ENCODE assay signal across 18 cellular contexts in genomic region chr4:189362364-189362763, GRCh38.
A peak's percentile ranks its signal among the peaks of the same experiment; 100 is the strongest.
DNase-seq lines count a peak whose midpoint lies in the region; ATAC-seq, FAIRE-seq and TF ChIP-seq lines count a peak whose summit lies in the region.
"Had no signal": no experiment of that assay in that cellular context is flagged by ENCODE, and none has a peak within 500 bp of the region (broad histone marks: within the 10 kb centered on the region; RNA-seq: fewer than 3 reads in every experiment).

No MANE protein-coding gene starts in this region.

- H3K36me3 ChIP-seq in bronchial epithelial cell (ENCODE audit: control insufficient read depth, insufficient read depth, low read length) (no peaks in the 10 kb centered on the region), trophoblast cell (ENCODE audit: control insufficient read depth in 1 of 2, insufficient read depth in 2 of 2, low read length in 2 of 2) (no peaks in the 10 kb centered on the region), kidney (ENCODE audit: control insufficient read depth in 1 of 2, insufficient read depth in 2 of 2, low read length in 2 of 2) (no peaks in the 10 kb centered on the region)
- H3K36me3 ChIP-seq: HAP-1 had no signal

- DNase-seq in HTR-8/SVneo (ENCODE audit: insufficient read length, low spot score) (no peak), bronchial epithelial cell (ENCODE audit: low read depth) (no peak), trophoblast cell (no peak), kidney (no peak)
- no peak for DNase-seq in activated effector memory CD4-positive, alpha-beta T cell treated with anti-CD3 and anti-CD28 coated beads, Interleukin-2, amount 50 U/mL, for 16 hours
- DNase-seq: CD8-positive, alpha-beta T cell; COR-L47; DMS153; DMS79 treated with DMSO at 0.1 percent for 48 hours; EL; GDM1; GOT3 had no signal

- no peaks in the 10 kb centered on the region for H3K79me1 ChIP-seq in trophoblast cell (ENCODE audit: low read length)

- no peak for TF ChIP-seq CTCF in bronchial epithelial cell (IDR thresholded peaks at IDR 0.05; ENCODE audit: insufficient read depth, low read length, severe bottlenecking)
- TF ChIP-seq CTCF in kidney (IDR thresholded peaks at IDR 0.05; ENCODE audit: borderline replicate concordance, extremely low read depth, insufficient read depth): no peak

- no peak overlapping the region for H3K18ac ChIP-seq in trophoblast cell (ENCODE audit: low read length)

- H3K27ac ChIP-seq in trophoblast cell (ENCODE audit: low read depth, low read length) (no peak overlapping the region), kidney (ENCODE audit: low read depth in 2 of 2, low read length in 2 of 2) (no peak overlapping the region)
- H3K27ac ChIP-seq: A549, KMS-11 had no signal

- no peak overlapping the region for H3K4ac ChIP-seq in trophoblast cell (ENCODE audit: low read depth, low read length)

- H2BK12ac ChIP-seq in trophoblast cell (ENCODE audit: low read length): no peak overlapping the region

- no peak overlapping the region for H2BK120ac ChIP-seq in trophoblast cell (ENCODE audit: insufficient read depth, low read length, poor library complexity)

- no peak overlapping the region for H3K14ac ChIP-seq in trophoblast cell (ENCODE audit: low read length)

- H3K4me3 ChIP-seq in bronchial epithelial cell (ENCODE audit: low read depth, low read length) (no peak overlapping the region), trophoblast cell (ENCODE audit: low read depth, low read length) (peak overlapping the region; percentile 63), kidney (ENCODE audit: low read length in 2 of 2) (no peak overlapping the region)
- H3K4me3 ChIP-seq: A549, HAP-1 had no signal

- no peak for ATAC-seq in HG02884 (IDR thresholded peaks at IDR 0.05; ENCODE audit: unreplicated experiment)
- ATAC-seq: A549; CD8-positive, alpha-beta T cell had no signal

- intact Hi-C loops in kidney (cut with DNase I): no loop called here

- no peak overlapping the region for H3K4me2 ChIP-seq in trophoblast cell (ENCODE audit: low read length)
- H3K4me2 ChIP-seq: A549, KMS-11 had no signal

- H2AK5ac ChIP-seq in trophoblast cell (ENCODE audit: low read length): no peak overlapping the region

- H2BK5ac ChIP-seq in trophoblast cell (ENCODE audit: low read depth, low read length, poor library complexity): no peak overlapping the region

- no peak overlapping the region for H4K12ac ChIP-seq in trophoblast cell (ENCODE audit: low read depth, low read length)

- H3K27me3 ChIP-seq in bronchial epithelial cell (ENCODE audit: control insufficient read depth, insufficient read depth, low read length) (no peaks in the 10 kb centered on the region), trophoblast cell (ENCODE audit: insufficient read depth, low read length) (no peaks in the 10 kb centered on the region)

- H3K23ac ChIP-seq in trophoblast cell (ENCODE audit: low read length): peak overlapping the region; percentile 82

- no peak overlapping the region for H2AFZ ChIP-seq in trophoblast cell (ENCODE audit: insufficient read depth, low read length, poor library complexity)

- no peak overlapping the region for H4K8ac ChIP-seq in trophoblast cell (ENCODE audit: low read depth, low read length)

- H3K4me1 ChIP-seq in trophoblast cell (ENCODE audit: control insufficient read depth in 1 of 2, insufficient read depth in 2 of 2, low read length in 2 of 2): no peaks in the 10 kb centered on the region
- no peaks in the 10 kb centered on the region for H3K4me1 ChIP-seq in kidney (ENCODE audit: control insufficient read depth in 1 of 2, insufficient read depth in 1 of 2, low read depth in 1 of 2, low read length in 2 of 2)
- H3K4me1 ChIP-seq: A549, HAP-1 had no signal

- no peak overlapping the region for H3K9ac ChIP-seq in trophoblast cell (ENCODE audit: low read length)
- H3K9ac ChIP-seq in kidney (ENCODE audit: low read length in 2 of 2): no peak overlapping the region
- H3K9ac ChIP-seq: KMS-11 had no signal

- H4K91ac ChIP-seq in trophoblast cell (ENCODE audit: low read depth, low read length): no peak overlapping the region

- no peaks in the 10 kb centered on the region for H3K79me2 ChIP-seq in trophoblast cell (ENCODE audit: control insufficient read depth, insufficient read depth, low read length, poor library complexity)

- 100% methylated on average over 3 of the region's 7 CpGs for WGBS in trophoblast cell (ENCODE audit: extremely low coverage, insufficient coverage, insufficient read length)

- FAIRE-seq in HTR-8/SVneo (lab: Jason Lieb, UNC) (peak; percentile 97), bronchial epithelial cell (lab: Jason Lieb, UNC) (peak; percentile 98), kidney (lab: Jason Lieb, UNC) (no peak)
- FAIRE-seq: A549, D721Med, GM19239 had no signal

- H3K9me3 ChIP-seq in trophoblast cell (ENCODE audit: insufficient read depth, low read depth, low read length) (peaks cover 3% of the 10 kb centered on the region), kidney (ENCODE audit: control insufficient read depth in 1 of 2, low read length in 2 of 2) (no peaks in the 10 kb centered on the region)
- H3K9me3 ChIP-seq: A549, HAP-1 had no signal
